Comparison of ENCODE assay signal across 12 cellular contexts in the genomic region with DNA sequence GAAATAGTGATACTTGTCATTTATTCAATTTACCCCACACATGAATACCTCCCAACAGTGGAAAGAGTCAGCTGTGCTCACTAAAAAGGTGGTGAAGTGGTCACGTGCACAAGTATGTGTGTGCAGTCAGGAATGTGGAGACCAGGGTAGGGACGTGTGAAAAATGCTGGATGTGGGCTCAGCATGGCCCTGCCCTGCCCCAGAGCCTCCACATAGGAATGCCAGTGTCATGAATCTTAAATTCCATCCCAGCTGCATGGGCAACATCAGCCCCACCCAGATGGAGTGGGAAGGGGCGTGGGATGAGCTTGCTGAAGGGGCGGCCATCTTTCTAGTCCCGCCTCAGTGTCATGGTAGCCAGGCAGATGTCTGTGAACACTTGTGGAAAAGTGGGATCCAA.
DNase-seq lines count a peak whose midpoint lies in the region; ATAC-seq and TF ChIP-seq lines count a peak whose summit lies in the region.
"Had no signal": no experiment of that assay in that cellular context is flagged by ENCODE, and none has a peak within 500 bp of the region (broad histone marks: within the 10 kb centered on the region; RNA-seq: fewer than 3 reads in every experiment).

No MANE protein-coding gene starts in this region.

- H3K9me3 Mint-ChIP-seq in activated T-helper 2 cell treated with anti-CD3 and anti-CD28 coated beads, Interferon-gamma antibody, Interleukin-2, Interleukin-4, amounts not matched to agents 10 μg/mL and 5 μg/mL and 100 μg/mL, durations not matched to agents 14 hours and 24 hours and 36 hours, result no peaks in the 10 kb centered on the region
- H3K9me3 Mint-ChIP-seq: activated CD4-positive, alpha-beta memory T cell treated with anti-CD3 and anti-CD28 coated beads for 36 hours had no signal

- intact Hi-C loops in ascending aorta (cut with DNase I), result loop anchor here (1.0 kb wide), 1 partner anchor 729 kb away; no protein-coding TSS in a partner anchor
- intact Hi-C loops in aorta (cut with DNase I), result loop anchor here (2.0 to 10.0 kb wide), 3 partner anchors 547 to 807 kb away; no protein-coding TSS in a partner anchor
- intact Hi-C loops in activated T-helper 2 cell treated with anti-CD3 and anti-CD28 coated beads, Interferon-gamma antibody, Interleukin-2, Interleukin-4, amounts not matched to agents 10 μg/mL and 5 μg/mL and 100 μg/mL, durations not matched to agents 14 hours and 24 hours and 36 hours (cut with micrococcal nuclease), result no loop called here

- 78 to 87% methylated on average over 5 of the region's 5 CpGs for WGBS in aorta, 2 donors

- H3K27ac ChIP-seq in ascending aorta (peak overlapping the region; percentile 47 to 55), aorta (ENCODE audit: low read depth in 1 of 2, low read length in 2 of 2) (peak overlapping the region in 1 of 2 donors; percentile 91)

- H3K36me3 ChIP-seq in ascending aorta, result no peaks in the 10 kb centered on the region
- no peaks in the 10 kb centered on the region for H3K36me3 ChIP-seq in aorta (ENCODE audit: control insufficient read depth in 1 of 2, insufficient read depth in 2 of 2, low read length in 1 of 2)

- DNase-seq in HFF-Myc (ENCODE audit: extremely low read depth, low read depth) (peak; percentile 66), ascending aorta (ENCODE audit: low spot score in 2 of 2) (no peak), islet precursor cell (peak; percentile 90), aorta (peak in 1 of 2 donors; percentile 69), NCI-H2171 treated with DMSO at 0.1 percent for 48 hours (lab: John Stamatoyannopoulos, UW) (no peak), occipital lobe (lab: John Stamatoyannopoulos, UW) (no peak)
- DNase-seq in activated T-helper 2 cell treated with anti-CD3 and anti-CD28 coated beads, Interferon-gamma antibody, Interleukin-2, Interleukin-4, amounts not matched to agents 10 μg/mL and 5 μg/mL and 100 μg/mL, durations not matched to agents 14 hours and 24 hours and 36 hours (ENCODE audit: low spot score), result no peak
- DNase-seq: activated CD4-positive, alpha-beta memory T cell treated with anti-CD3 and anti-CD28 coated beads for 36 hours; glutamatergic neuron; NCI-H1930; SIG-M5; stimulated activated naive CD8-positive, alpha-beta T cell treated with anti-CD3 and anti-CD28 coated beads, Interleukin-15, Interleukin-2, amounts not matched to agents 100 U/mL and 50 U/mL, for 24 hours had no signal

- no peak overlapping the region for H3K4me3 Mint-ChIP-seq in activated T-helper 2 cell treated with anti-CD3 and anti-CD28 coated beads, Interferon-gamma antibody, Interleukin-2, Interleukin-4, amounts not matched to agents 10 μg/mL and 5 μg/mL and 100 μg/mL, durations not matched to agents 14 hours and 24 hours and 36 hours (ENCODE audit: low read depth)
- H3K4me3 Mint-ChIP-seq: activated CD4-positive, alpha-beta memory T cell treated with anti-CD3 and anti-CD28 coated beads for 36 hours had no signal

- H3K4me3 ChIP-seq in HFF-Myc (replicated peaks; ENCODE audit: low read depth, low read length) (no peak overlapping the region), ascending aorta (no peak overlapping the region), aorta (ENCODE audit: low read length in 2 of 2) (no peak overlapping the region)

- ATAC-seq in aorta (ENCODE audit: low FRiP score), result peak; percentile 12
- ATAC-seq: stimulated activated naive CD8-positive, alpha-beta T cell treated with anti-CD3 and anti-CD28 coated beads, Interleukin-15, Interleukin-2, amounts not matched to agents 100 U/mL and 50 U/mL, for 24 hours had no signal

- TF ChIP-seq CTCF in HFF-Myc (IDR thresholded peaks at IDR 0.05; ENCODE audit: low read depth, low read length, missing control alignments) (no peak), ascending aorta (IDR thresholded peaks at IDR 0.05) (no peak)

- no peak overlapping the region for H3K27ac Mint-ChIP-seq in activated T-helper 2 cell treated with anti-CD3 and anti-CD28 coated beads, Interferon-gamma antibody, Interleukin-2, Interleukin-4, amounts not matched to agents 10 μg/mL and 5 μg/mL and 100 μg/mL, durations not matched to agents 14 hours and 24 hours and 36 hours
- H3K27ac Mint-ChIP-seq: activated CD4-positive, alpha-beta memory T cell treated with anti-CD3 and anti-CD28 coated beads for 36 hours had no signal

- no peaks in the 10 kb centered on the region for H3K4me1 ChIP-seq in ascending aorta
- H3K4me1 ChIP-seq in aorta (ENCODE audit: control insufficient read depth in 1 of 2, insufficient read depth in 2 of 2, low read length in 2 of 2), result peaks cover 0 to 2% of the 10 kb centered on the region in 2 donors

- H3K27me3 ChIP-seq in ascending aorta (no peaks in the 10 kb centered on the region), aorta (ENCODE audit: control insufficient read depth in 1 of 2, insufficient read depth in 2 of 2, low read length in 1 of 2) (no peaks in the 10 kb centered on the region)

- H3K4me1 Mint-ChIP-seq in activated T-helper 2 cell treated with anti-CD3 and anti-CD28 coated beads, Interferon-gamma antibody, Interleukin-2, Interleukin-4, amounts not matched to agents 10 μg/mL and 5 μg/mL and 100 μg/mL, durations not matched to agents 14 hours and 24 hours and 36 hours (ENCODE audit: low read depth), result peaks cover 2% of the 10 kb centered on the region

- no peaks in the 10 kb centered on the region for H3K36me3 Mint-ChIP-seq in activated T-helper 2 cell treated with anti-CD3 and anti-CD28 coated beads, Interferon-gamma antibody, Interleukin-2, Interleukin-4, amounts not matched to agents 10 μg/mL and 5 μg/mL and 100 μg/mL, durations not matched to agents 14 hours and 24 hours and 36 hours (ENCODE audit: low read depth)
- H3K36me3 Mint-ChIP-seq: activated CD4-positive, alpha-beta memory T cell treated with anti-CD3 and anti-CD28 coated beads for 36 hours had no signal

- H3K9me3 ChIP-seq in ascending aorta, result no peaks in the 10 kb centered on the region
- no peaks in the 10 kb centered on the region for H3K9me3 ChIP-seq in aorta (ENCODE audit: control insufficient read depth, low read length)

- peaks cover 5% of the 10 kb centered on the region for H3K27me3 Mint-ChIP-seq in activated T-helper 2 cell treated with anti-CD3 and anti-CD28 coated beads, Interferon-gamma antibody, Interleukin-2, Interleukin-4, amounts not matched to agents 10 μg/mL and 5 μg/mL and 100 μg/mL, durations not matched to agents 14 hours and 24 hours and 36 hours (ENCODE audit: low read depth)
- H3K27me3 Mint-ChIP-seq: activated CD4-positive, alpha-beta memory T cell treated with anti-CD3 and anti-CD28 coated beads for 36 hours had no signal

Comparison
In these comparisons a context has a peak if more than half of its experiments do, and no peak if none do; other contexts are left out.
1. DNase-seq: peak in HFF-Myc (single experiment) and islet precursor cell (single experiment); none in ascending aorta (0 of 2), NCI-H2171 treated with DMSO at 0.1 percent for 48 hours (single experiment), occipital lobe (single experiment) and activated T-helper 2 cell treated with anti-CD3 and anti-CD28 coated beads, Interferon-gamma antibody, Interleukin-2, Interleukin-4, amounts not matched to agents 10 μg/mL and 5 μg/mL and 100 μg/mL, durations not matched to agents 14 hours and 24 hours and 36 hours (single experiment).